In genomic region chr15:60115579-60116415, GRCh38 we compare ENCODE assay signal across 13 cellular contexts.
DNase-seq lines count a peak whose midpoint lies in the region; ATAC-seq and TF ChIP-seq lines count a peak whose summit lies in the region.
"Had no signal": no experiment of that assay in that cellular context is flagged by ENCODE, and none has a peak within 500 bp of the region (broad histone marks: within the 10 kb centered on the region; RNA-seq: fewer than 3 reads in every experiment).

No MANE protein-coding gene starts in this region.

- H3K4me1 Mint-ChIP-seq in nephron progenitor cell: peaks cover 52% of the 10 kb centered on the region
- H3K4me1 Mint-ChIP-seq: central memory CD8-positive, alpha-beta T cell had no signal

- peak overlapping the region; percentile 53 for H3K27ac Mint-ChIP-seq in nephron progenitor cell

- peaks cover 3% of the 10 kb centered on the region for H3K27me3 Mint-ChIP-seq in nephron progenitor cell (ENCODE audit: low read depth, poor library complexity)

- in situ Hi-C loops in HAP-1 (cut with MboI; ENCODE audit: low sequenced_read_pairs): no loop called here

- H3K9me3 ChIP-seq in adipocyte (ENCODE audit: control insufficient read depth, low read length) (no peaks in the 10 kb centered on the region), HAP-1 (no peaks in the 10 kb centered on the region)
- H3K9me3 ChIP-seq: testis had no signal

- no peak overlapping the region for H3K4me3 ChIP-seq in adipocyte (ENCODE audit: low read length)
- H3K4me3 ChIP-seq in HAP-1: no peak overlapping the region
- H3K4me3 ChIP-seq: testis had no signal

- DNase-seq in NCI-H2107 treated with DMSO at 0.1 percent for 48 hours (lab: John Stamatoyannopoulos, UW; ENCODE audit: unreplicated experiment) (peak; percentile 62), NCI-H2107 (lab: John Stamatoyannopoulos, UW) (no peak), NCI-H2227 treated with DMSO at 0.1 percent for 48 hours (lab: John Stamatoyannopoulos, UW) (peak; percentile 66), adipocyte (ENCODE audit: low read depth) (peak; percentile 61), nephron progenitor cell (no peak), HAP-1 (ENCODE audit: low spot score in 2 of 2) (no peak)
- no peak for DNase-seq in activated CD4-positive, alpha-beta T cell treated with anti-CD3 and anti-CD28 coated beads, Interleukin-2, amount 50 U/mL, for 4 hours
- DNase-seq: NCI-H2029 treated with DMSO at 0.1 percent for 48 hours, posterior cingulate gyrus, testis had no signal

- peaks cover 22% of the 10 kb centered on the region for H3K9me3 Mint-ChIP-seq in nephron progenitor cell
- H3K9me3 Mint-ChIP-seq: central memory CD8-positive, alpha-beta T cell had no signal

- TF ChIP-seq CTCF in nephron progenitor cell (IDR thresholded peaks at IDR 0.05): no peak

- H3K36me3 ChIP-seq in adipocyte (ENCODE audit: control insufficient read depth, insufficient read depth, low read length, severe bottlenecking) (no peaks in the 10 kb centered on the region), HAP-1 (replicated peaks) (no peaks in the 10 kb centered on the region)

- H3K27me3 ChIP-seq in adipocyte (replicated peaks; ENCODE audit: control insufficient read depth, insufficient read depth, low read length): peaks cover 26% of the 10 kb centered on the region
- H3K27me3 ChIP-seq in HAP-1 (ENCODE audit: low read depth): peaks cover 5% of the 10 kb centered on the region
- H3K27me3 ChIP-seq: testis had no signal

- no peak for ATAC-seq in GM21723 (IDR thresholded peaks at IDR 0.05; ENCODE audit: unreplicated experiment)
- ATAC-seq: SK-N-SH treated with all-trans-retinoic acid at 6 μM for 48 hours had no signal

- H3K9ac ChIP-seq in adipocyte (ENCODE audit: low read length): no peak overlapping the region

- H3K4me1 ChIP-seq in adipocyte (ENCODE audit: control insufficient read depth, insufficient read depth, low read length): peaks cover 7% of the 10 kb centered on the region
- H3K4me1 ChIP-seq in HAP-1: 0 out of 2 replicates have a peak, but pooled peaks cover 2% of the 10 kb centered on the region
- H3K4me1 ChIP-seq: testis had no signal

- H3K36me3 Mint-ChIP-seq in nephron progenitor cell (ENCODE audit: low read depth): peaks cover 7% of the 10 kb centered on the region

- H3K4me3 Mint-ChIP-seq in nephron progenitor cell: no peak overlapping the region
- H3K4me3 Mint-ChIP-seq: central memory CD8-positive, alpha-beta T cell had no signal

Comparison
In these comparisons a context has a peak if more than half of its experiments do, and no peak if none do; other contexts are left out.
1. DNase-seq: peak in NCI-H2107 treated with DMSO at 0.1 percent for 48 hours (single experiment), NCI-H2227 treated with DMSO at 0.1 percent for 48 hours (single experiment) and adipocyte (single experiment); none in NCI-H2107 (single experiment), nephron progenitor cell (single experiment), HAP-1 (0 of 2) and activated CD4-positive, alpha-beta T cell treated with anti-CD3 and anti-CD28 coated beads, Interleukin-2, amount 50 U/mL, for 4 hours (0 of 2).